In genomic region chr11:76669901-76670474, GRCh38 we compare ENCODE assay signal across 9 cellular contexts. TPM values are rescaled to one million over a fixed set of nuclear protein-coding genes. Genes with fewer than 3 reads are reported as not detected.
DNase-seq lines count a peak whose midpoint lies in the region; ATAC-seq, FAIRE-seq and TF ChIP-seq lines count a peak whose summit lies in the region.
"Had no signal": no experiment of that assay in that cellular context is flagged by ENCODE, and none has a peak within 500 bp of the region (broad histone marks: within the 10 kb centered on the region; RNA-seq: fewer than 3 reads in every experiment).

No MANE protein-coding gene starts in this region.

- ATAC-seq in activated CD8-positive, alpha-beta T cell treated with anti-CD3 and anti-CD28 coated beads, Interleukin-2, amount 10 ng/mL, durations not matched to agents 7 days and 5 days, result no peak
- ATAC-seq in right cardiac atrium (peak; percentile 2 to 30), gastrocnemius medialis (no peak), HG03280 (IDR thresholded peaks at IDR 0.05; ENCODE audit: unreplicated experiment) (no peak)

- H3K4me2 ChIP-seq in GM23248 (ENCODE audit: unreplicated experiment), result peak overlapping the region; percentile 77

- peak overlapping the region; percentile 69 for H2AFZ ChIP-seq in GM23248

- H3K4me1 ChIP-seq in GM23248 (ENCODE audit: insufficient read depth) (peaks cover 8% of the 10 kb centered on the region; the same call in 1 of the 2 replicates), right cardiac atrium (ENCODE audit: control insufficient read depth, insufficient read depth, low read length) (no peaks in the 10 kb centered on the region), gastrocnemius medialis (peaks cover 7 to 9% of the 10 kb centered on the region in 2 donors)

- H3K27ac ChIP-seq in GM23248 (no peak overlapping the region), right cardiac atrium (ENCODE audit: low read length) (peak overlapping the region; percentile 78), gastrocnemius medialis (peak overlapping the region; percentile 69 to 80 (median 74))

- H3K27ac Mint-ChIP-seq in activated CD8-positive, alpha-beta T cell treated with anti-CD3 and anti-CD28 coated beads, Interleukin-2, amount 10 ng/mL, durations not matched to agents 7 days and 5 days, result no peak overlapping the region

- DNase-seq in GM23248 (peak; percentile 78), right cardiac atrium (peak in 2 of 3 donors; percentile 60 to 70), gastrocnemius medialis (no peak), frontal cortex (ENCODE audit: low spot score in 2 of 2) (no peak), NOMO-1 (lab: John Stamatoyannopoulos, UW; ENCODE audit: unreplicated experiment in 2 of 2) (no peak), NCI-H1105 (lab: John Stamatoyannopoulos, UW) (no peak)
- no peak for DNase-seq in activated CD8-positive, alpha-beta T cell treated with anti-CD3 and anti-CD28 coated beads, Interleukin-2, amount 10 ng/mL, durations not matched to agents 7 days and 5 days

- CTCF ChIA-PET in activated CD8-positive, alpha-beta T cell treated with anti-CD3 and anti-CD28 coated beads, Interleukin-2, amount 10 ng/mL, durations not matched to agents 7 days and 5 days (lab: Charles Lee), result no interaction called here

- H3F3A ChIP-seq in GM23248 (ENCODE audit: insufficient read depth), result 0 out of 2 replicates have a peak, but pooled peaks cover 5% of the 10 kb centered on the region

- POLR2A ChIA-PET in activated CD8-positive, alpha-beta T cell treated with anti-CD3 and anti-CD28 coated beads, Interleukin-2, amount 10 ng/mL, durations not matched to agents 7 days and 5 days (lab: Charles Lee), result no interaction called here

- intact Hi-C loops in right cardiac atrium (cut with DNase I), result no loop called here
- intact Hi-C loops in gastrocnemius medialis (cut with DNase I; ENCODE audit: low total_unique reads), result no loop called here

- no peak for FAIRE-seq in frontal cortex (lab: Jason Lieb, UNC)
- FAIRE-seq: TTC549 had no signal

- H3K9ac ChIP-seq in GM23248, result peak overlapping the region; percentile 22; the same call in 1 of the 2 replicates

- H3K36me3 Mint-ChIP-seq in activated CD8-positive, alpha-beta T cell treated with anti-CD3 and anti-CD28 coated beads, Interleukin-2, amount 10 ng/mL, durations not matched to agents 7 days and 5 days (ENCODE audit: low read depth), result no peaks in the 10 kb centered on the region

- H3K4me3 ChIP-seq in GM23248 (peak overlapping the region; percentile 72), right cardiac atrium (ENCODE audit: low read length) (peak overlapping the region; percentile 89), gastrocnemius medialis (peak overlapping the region; percentile 59 to 73 (median 63))

- H3K9me3 Mint-ChIP-seq in activated CD8-positive, alpha-beta T cell treated with anti-CD3 and anti-CD28 coated beads, Interleukin-2, amount 10 ng/mL, durations not matched to agents 7 days and 5 days (ENCODE audit: insufficient read depth), result no peaks in the 10 kb centered on the region

- H3K9me2 ChIP-seq in GM23248 (ENCODE audit: insufficient read depth), result no peaks in the 10 kb centered on the region

- H3K9me3 ChIP-seq in GM23248 (ENCODE audit: low read depth) (no peaks in the 10 kb centered on the region), right cardiac atrium (ENCODE audit: control insufficient read depth, low read length) (no peaks in the 10 kb centered on the region), gastrocnemius medialis (no peaks in the 10 kb centered on the region)

- in situ Hi-C loops in GM23248 (cut with MboI), result no loop called here
- in situ Hi-C loops in gastrocnemius medialis (cut with MboI; ENCODE audit: low sequenced_read_pairs in 4 of 4), result no loop called here

- H3K79me2 ChIP-seq in GM23248 (ENCODE audit: insufficient read depth), result no peaks in the 10 kb centered on the region

- no peak for TF ChIP-seq POLR2A in gastrocnemius medialis (IDR thresholded peaks at IDR 0.05)

- no peaks in the 10 kb centered on the region for H4K20me1 ChIP-seq in GM23248 (ENCODE audit: insufficient read depth)

- WGBS in GM23248 (ENCODE audit: low coverage in 1 of 2, low lambda C conversion rate in 2 of 2, missing lambda C conversion rate in 2 of 2), 2 experiments, result 7 to 10% methylated on average over 20 to 21 of the region's 21 CpGs
- 18% methylated on average over 21 of the region's 21 CpGs for WGBS in right cardiac atrium

- H3K4me3 Mint-ChIP-seq in activated CD8-positive, alpha-beta T cell treated with anti-CD3 and anti-CD28 coated beads, Interleukin-2, amount 10 ng/mL, durations not matched to agents 7 days and 5 days, result peak overlapping the region; percentile 36

- H3K27me3 ChIP-seq in GM23248 (replicated peaks; ENCODE audit: insufficient read depth) (no peaks in the 10 kb centered on the region), right cardiac atrium (ENCODE audit: control insufficient read depth, insufficient read depth) (no peaks in the 10 kb centered on the region), gastrocnemius medialis (peaks cover 6 to 17% (median 11%) of the 10 kb centered on the region in 3 donors)

- H3K4me1 Mint-ChIP-seq in activated CD8-positive, alpha-beta T cell treated with anti-CD3 and anti-CD28 coated beads, Interleukin-2, amount 10 ng/mL, durations not matched to agents 7 days and 5 days (ENCODE audit: low read depth), result peaks cover 45% of the 10 kb centered on the region

- no peaks in the 10 kb centered on the region for H3K36me3 ChIP-seq in GM23248 (ENCODE audit: low read depth)
- no peaks in the 10 kb centered on the region for H3K36me3 ChIP-seq in gastrocnemius medialis

- peaks cover 27% of the 10 kb centered on the region for H3K27me3 Mint-ChIP-seq in activated CD8-positive, alpha-beta T cell treated with anti-CD3 and anti-CD28 coated beads, Interleukin-2, amount 10 ng/mL, durations not matched to agents 7 days and 5 days (ENCODE audit: low read depth)

- no peak for TF ChIP-seq CTCF in gastrocnemius medialis (IDR thresholded peaks at IDR 0.05 in 4 of 5, conservative IDR thresholded peaks at IDR 0.05 in 1 of 5)

RNA-seq across cellular contexts. Expression of gene LRRC32, which starts 0.6 kb away (rescaled TPM):
- total RNA-seq in GM23248 (2014; rRNA removed; shearing (Covaris generic)), result 4.2 and 7.9 TPM in 2 replicates
- 3.5 and 4.0 TPM in 2 replicates for polyA plus RNA-seq in GM23248 (2016; fragmentation: Nextera tagmentation; extraction: Ambion mirVana)
- under 1 TPM; 0.23 to 0.32 TPM for total RNA-seq in activated CD8-positive, alpha-beta T cell treated with anti-CD3 and anti-CD28 coated beads, Interleukin-2, amount 10 ng/mL, durations not matched to agents 7 days and 5 days
- total RNA-seq in right cardiac atrium, result 10 to 100 TPM; 27.7 to 49.9 (median 44.9) TPM
- polyA plus RNA-seq in right cardiac atrium, result 72.1 TPM
- total RNA-seq in gastrocnemius medialis, result 10 to 100 TPM; 14.5 to 35.5 (median 23.4) TPM
- 0.41 TPM for total RNA-seq in frontal cortex

Comparison
In these comparisons a context has a peak if more than half of its experiments do, and no peak if none do; other contexts are left out.
1. DNase-seq: peak in GM23248 (single experiment) and right cardiac atrium (2 of 3); none in activated CD8-positive, alpha-beta T cell treated with anti-CD3 and anti-CD28 coated beads, Interleukin-2, amount 10 ng/mL, durations not matched to agents 7 days and 5 days (single experiment), gastrocnemius medialis (0 of 2), frontal cortex (0 of 2), NOMO-1 (0 of 2) and NCI-H1105 (single experiment).
2. ATAC-seq: peak in right cardiac atrium (2 of 2); none in activated CD8-positive, alpha-beta T cell treated with anti-CD3 and anti-CD28 coated beads, Interleukin-2, amount 10 ng/mL, durations not matched to agents 7 days and 5 days (single experiment), gastrocnemius medialis (0 of 2) and HG03280 (single experiment).
3. Peak in every context shown above with its lines, with median percentiles within 50 percentile points of each other: H3K4me3 ChIP-seq.